ENCODE assay signal across 17 cellular contexts in the genomic region with DNA sequence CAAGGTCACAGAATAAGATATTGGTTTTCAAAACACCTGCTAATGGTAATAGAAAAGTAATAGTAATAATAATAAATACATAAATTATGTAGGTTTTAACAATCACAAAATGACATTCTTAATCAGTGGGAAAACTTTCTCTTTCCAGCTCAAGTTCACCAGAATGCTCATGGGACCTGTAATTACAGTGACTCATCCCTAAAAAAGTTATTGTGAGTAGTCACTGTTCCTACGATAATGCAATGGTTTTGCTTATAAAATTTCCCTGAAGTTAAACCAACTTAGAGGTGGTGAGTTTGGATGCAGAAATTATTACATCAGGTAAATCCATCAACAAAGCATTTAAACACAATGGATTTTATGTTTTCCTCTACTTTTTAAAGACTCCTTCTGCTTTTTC.
DNase-seq lines count a peak whose midpoint lies in the region; ATAC-seq and TF ChIP-seq lines count a peak whose summit lies in the region.
"Had no signal": no experiment of that assay in that cellular context is flagged by ENCODE, and none has a peak within 500 bp of the region (broad histone marks: within the 10 kb centered on the region; RNA-seq: fewer than 3 reads in every experiment).

No MANE protein-coding gene starts in this region.

- TF ChIP-seq POLR2A in gastroesophageal sphincter (IDR thresholded peaks at IDR 0.05) (no peak), uterus (IDR thresholded peaks at IDR 0.05) (no peak), GM18505 (IDR thresholded peaks at IDR 0.05; ENCODE audit: borderline replicate concordance, extremely low read depth, insufficient read depth, insufficient read length) (no peak)

- H3K27me3 ChIP-seq in right atrium auricular region (no peaks in the 10 kb centered on the region), adipocyte (replicated peaks; ENCODE audit: control insufficient read depth, insufficient read depth, low read length) (no peaks in the 10 kb centered on the region), gastroesophageal sphincter (no peaks in the 10 kb centered on the region), uterus (no peaks in the 10 kb centered on the region)
- H3K27me3 ChIP-seq: body of pancreas, spleen had no signal

- H3K36me3 ChIP-seq in right atrium auricular region = no peaks in the 10 kb centered on the region
- no peaks in the 10 kb centered on the region for H3K36me3 ChIP-seq in adipocyte (ENCODE audit: control insufficient read depth, insufficient read depth, low read length, severe bottlenecking)
- no peaks in the 10 kb centered on the region for H3K36me3 ChIP-seq in gastroesophageal sphincter
- no peaks in the 10 kb centered on the region for H3K36me3 ChIP-seq in uterus
- H3K36me3 ChIP-seq: spleen had no signal

- H3K9me3 ChIP-seq in right atrium auricular region (no peaks in the 10 kb centered on the region), adipocyte (ENCODE audit: control insufficient read depth, low read length) (peaks cover 3% of the 10 kb centered on the region), gastroesophageal sphincter (no peaks in the 10 kb centered on the region), uterus (no peaks in the 10 kb centered on the region)
- H3K9me3 ChIP-seq: body of pancreas had no signal

- DNase-seq in Right ventricle myocardium superior (no peak), right atrium auricular region (ENCODE audit: low spot score) (no peak), adipocyte (ENCODE audit: low read depth) (peak; percentile 94), uterus (no peak)
- DNase-seq in stimulated activated CD4-positive, alpha-beta T cell treated with anti-CD3 and anti-CD28 coated beads, Interleukin-2, amount 100 ng/mL, for 24 hours = no peak
- DNase-seq: body of pancreas, DND-41, erythroblast, islet precursor cell, MM.1S, natural killer cell, SHP77, spleen had no signal

- ATAC-seq in Right ventricle myocardium superior (ENCODE audit: poor library complexity) (peak; percentile 50), gastroesophageal sphincter (peak; percentile 51), GM18505 (IDR thresholded peaks at IDR 0.05; ENCODE audit: unreplicated experiment) (no peak), GM19351 (IDR thresholded peaks at IDR 0.05; ENCODE audit: unreplicated experiment) (no peak)
- ATAC-seq: body of pancreas, natural killer cell had no signal

- TF ChIP-seq CTCF in right atrium auricular region (IDR thresholded peaks at IDR 0.05) (no peak), gastroesophageal sphincter (IDR thresholded peaks at IDR 0.05) (no peak), uterus (IDR thresholded peaks at IDR 0.05) (no peak)

- peak overlapping the region in 1 of 2 donors; percentile 28 for H3K27ac ChIP-seq in right atrium auricular region
- no peak overlapping the region for H3K27ac ChIP-seq in gastroesophageal sphincter
- peak overlapping the region; percentile 71 to 83 for H3K27ac ChIP-seq in uterus
- H3K27ac ChIP-seq: body of pancreas, spleen, VCaP had no signal

- WGBS in gastroesophageal sphincter (ENCODE audit: low coverage in 1 of 2), 2 donors = 31 to 33% methylated on average over 1 of the region's 1 CpG

- peak overlapping the region; percentile 9 for H3K9ac ChIP-seq in adipocyte (ENCODE audit: low read length)

- H3K4me1 ChIP-seq in right atrium auricular region (peaks cover 0 to 7% of the 10 kb centered on the region in 2 donors), adipocyte (ENCODE audit: control insufficient read depth, insufficient read depth, low read length) (peaks cover 53% of the 10 kb centered on the region), gastroesophageal sphincter (peaks cover 0 to 3% (median 0%) of the 10 kb centered on the region in 3 donors), uterus (peaks cover 0 to 9% of the 10 kb centered on the region in 2 donors)
- H3K4me1 ChIP-seq: body of pancreas, spleen had no signal

- H3K4me3 ChIP-seq in right atrium auricular region (no peak overlapping the region), adipocyte (ENCODE audit: low read length) (no peak overlapping the region), gastroesophageal sphincter (no peak overlapping the region), uterus (no peak overlapping the region)
- H3K4me3 ChIP-seq: body of pancreas, spleen had no signal

- intact Hi-C loops in Right ventricle myocardium superior (cut with DNase I) = no loop called here
- intact Hi-C loops in uterus (cut with DNase I; ENCODE audit: low total_unique reads) = no loop called here

- TF ChIP-seq EP300 in gastroesophageal sphincter (IDR thresholded peaks at IDR 0.05) = no peak

Comparison
In these comparisons a context has a peak if more than half of its experiments do, and no peak if none do; other contexts are left out.
1. ATAC-seq: peak in Right ventricle myocardium superior (single experiment) and gastroesophageal sphincter (single experiment); none in GM18505 (single experiment) and GM19351 (single experiment).
2. H3K27ac ChIP-seq: peak in uterus (2 of 2); none in gastroesophageal sphincter (0 of 4).